In genomic region chr11:111574373-111575230, GRCh38 we compare ENCODE assay signal across 9 cellular contexts. TPM values are rescaled to one million over a fixed set of nuclear protein-coding genes. Genes with fewer than 3 reads are reported as not detected.
DNase-seq lines count a peak whose midpoint lies in the region; ATAC-seq, FAIRE-seq and TF ChIP-seq lines count a peak whose summit lies in the region.
"Had no signal": no experiment of that assay in that cellular context is flagged by ENCODE, and none has a peak within 500 bp of the region (broad histone marks: within the 10 kb centered on the region; RNA-seq: fewer than 3 reads in every experiment).

No MANE protein-coding gene starts in this region.

- H3K4me3 Mint-ChIP-seq in activated B cell treated with CpG ODN at 0.5 μM for 24 hours, result peak overlapping the region; percentile 33
- H3K4me3 Mint-ChIP-seq in activated T-helper 1 cell treated with anti-CD3 and anti-CD28 coated beads, Interleukin-12 subunit alpha, Interleukin-12 subunit beta, Interleukin-2, Interleukin-4 antibody, amounts not matched to agents 30 ng/mL and 10 ng/mL and 1 ng/mL, durations not matched to agents 14 hours and 24 hours and 36 hours, result no peak overlapping the region

- no peaks in the 10 kb centered on the region for H4K20me1 ChIP-seq in BLaER1 treated with 17β-estradiol and CSF1 and Interleukin-3, amounts not matched to agents 10 nM and 100 nM

- H3K23ac ChIP-seq in mesenchymal stem cell (ENCODE audit: low read length in 2 of 2), result no peak overlapping the region

- H3K36me3 ChIP-seq in BLaER1 treated with 17β-estradiol and CSF1 and Interleukin-3, amounts not matched to agents 10 nM and 100 nM, result no peaks in the 10 kb centered on the region
- no peaks in the 10 kb centered on the region for H3K36me3 ChIP-seq in mesenchymal stem cell (ENCODE audit: control insufficient read depth in 1 of 2, insufficient read depth in 2 of 2, low read depth in 1 of 2, low read length in 2 of 2)

- no peak overlapping the region for H3K4ac ChIP-seq in mesenchymal stem cell (ENCODE audit: low read depth in 1 of 2, low read length in 2 of 2)

- CTCF ChIA-PET in activated B cell treated with CpG ODN at 0.5 μM for 24 hours (lab: Charles Lee), result no interaction called here

- no peak overlapping the region for H2BK120ac ChIP-seq in mesenchymal stem cell (ENCODE audit: low read depth, low read length)

- no peak overlapping the region for H4K91ac ChIP-seq in mesenchymal stem cell (ENCODE audit: low read length)

- POLR2A ChIA-PET in activated B cell treated with CpG ODN at 0.5 μM for 24 hours (lab: Charles Lee), result no interaction called here

- no peak overlapping the region for H3K18ac ChIP-seq in mesenchymal stem cell (ENCODE audit: low read depth in 1 of 2, low read length in 2 of 2)

- H2AFZ ChIP-seq in mesenchymal stem cell (ENCODE audit: low read depth, low read length), result no peak overlapping the region

- no peak overlapping the region for H2BK5ac ChIP-seq in mesenchymal stem cell (ENCODE audit: low read depth, low read length, poor library complexity, severe bottlenecking)

- peak overlapping the region in 2 of 11 experiments; percentile 14 to 25; a peak in 2 of 22 replicates for H3K27ac ChIP-seq in BLaER1 treated with 17β-estradiol and CSF1 and Interleukin-3, amounts not matched to agents 10 nM and 100 nM
- no peak overlapping the region for H3K27ac ChIP-seq in mesenchymal stem cell (ENCODE audit: low read length, poor library complexity, severe bottlenecking)

- H3K27ac Mint-ChIP-seq in activated B cell treated with CpG ODN at 0.5 μM for 24 hours, result no peak overlapping the region
- no peak overlapping the region for H3K27ac Mint-ChIP-seq in activated T-helper 1 cell treated with anti-CD3 and anti-CD28 coated beads, Interleukin-12 subunit alpha, Interleukin-12 subunit beta, Interleukin-2, Interleukin-4 antibody, amounts not matched to agents 30 ng/mL and 10 ng/mL and 1 ng/mL, durations not matched to agents 14 hours and 24 hours and 36 hours

- peaks cover 4 to 17% (median 13%) of the 10 kb centered on the region in 10 experiments; a peak in 12 of 20 replicates for H3K4me1 ChIP-seq in BLaER1 treated with 17β-estradiol and CSF1 and Interleukin-3, amounts not matched to agents 10 nM and 100 nM
- H3K4me1 ChIP-seq in mesenchymal stem cell (ENCODE audit: control insufficient read depth, insufficient read depth, low read depth, low read length), result peaks cover 8% of the 10 kb centered on the region

- intact Hi-C loops in activated B cell treated with CpG ODN at 0.5 μM for 24 hours (cut with micrococcal nuclease), result no loop called here
- intact Hi-C loops in activated T-helper 1 cell treated with anti-CD3 and anti-CD28 coated beads, Interleukin-12 subunit alpha, Interleukin-12 subunit beta, Interleukin-2, Interleukin-4 antibody, amounts not matched to agents 30 ng/mL and 10 ng/mL and 1 ng/mL, durations not matched to agents 14 hours and 24 hours and 36 hours (cut with micrococcal nuclease), result no loop called here

- no peaks in the 10 kb centered on the region for H3K27me3 ChIP-seq in BLaER1 treated with 17β-estradiol and CSF1 and Interleukin-3, amounts not matched to agents 10 nM and 100 nM
- H3K27me3 ChIP-seq in mesenchymal stem cell (ENCODE audit: control insufficient read depth in 1 of 2, insufficient read depth in 1 of 2, low read length in 2 of 2), result no peaks in the 10 kb centered on the region

- DNase-seq in activated B cell treated with CpG ODN at 0.5 μM for 24 hours (no peak), mesenchymal stem cell (peak; percentile 18), GM19239 (ENCODE audit: insufficient read length, low spot score) (no peak), hepatic stellate cell (ENCODE audit: low spot score) (no peak)
- DNase-seq in activated T-helper 1 cell treated with anti-CD3 and anti-CD28 coated beads, Interleukin-12 subunit alpha, Interleukin-12 subunit beta, Interleukin-2, Interleukin-4 antibody, amounts not matched to agents 30 ng/mL and 10 ng/mL and 1 ng/mL, durations not matched to agents 14 hours and 24 hours and 36 hours (ENCODE audit: low spot score), result no peak
- DNase-seq: SHP77 treated with DMSO at 0.1 percent for 48 hours had no signal

- H3K9me3 Mint-ChIP-seq in activated B cell treated with CpG ODN at 0.5 μM for 24 hours, result no peaks in the 10 kb centered on the region
- no peaks in the 10 kb centered on the region for H3K9me3 Mint-ChIP-seq in activated T-helper 1 cell treated with anti-CD3 and anti-CD28 coated beads, Interleukin-12 subunit alpha, Interleukin-12 subunit beta, Interleukin-2, Interleukin-4 antibody, amounts not matched to agents 30 ng/mL and 10 ng/mL and 1 ng/mL, durations not matched to agents 14 hours and 24 hours and 36 hours

- H2BK15ac ChIP-seq in mesenchymal stem cell (ENCODE audit: low read depth, poor library complexity, severe bottlenecking), result no peak overlapping the region

- ATAC-seq in GM19395 (IDR thresholded peaks at IDR 0.05; ENCODE audit: unreplicated experiment) (peak; percentile 69), activated B cell treated with CpG ODN at 0.5 μM for 24 hours (ENCODE audit: low read depth) (no peak), GM18873 (IDR thresholded peaks at IDR 0.05; ENCODE audit: low FRiP score, unreplicated experiment) (no peak)

- H3K4me2 ChIP-seq in BLaER1 treated with 17β-estradiol and CSF1 and Interleukin-3, amounts not matched to agents 10 nM and 100 nM, result peak overlapping the region; percentile 16 to 68 (median 63); a peak in 21 of 22 replicates
- H3K4me2 ChIP-seq in mesenchymal stem cell (ENCODE audit: low read length, poor library complexity, severe bottlenecking), result no peak overlapping the region

- no peak overlapping the region for H4K8ac ChIP-seq in mesenchymal stem cell (ENCODE audit: low read length)

- no peak overlapping the region for H2BK12ac ChIP-seq in mesenchymal stem cell (ENCODE audit: low read length in 2 of 2)

- peak overlapping the region in 5 of 11 experiments; percentile 13 to 45 (median 27); a peak in 6 of 22 replicates for H3K9ac ChIP-seq in BLaER1 treated with 17β-estradiol and CSF1 and Interleukin-3, amounts not matched to agents 10 nM and 100 nM
- peak overlapping the region; percentile 74 for H3K9ac ChIP-seq in mesenchymal stem cell (ENCODE audit: low read length)

- H3K36me3 Mint-ChIP-seq in activated B cell treated with CpG ODN at 0.5 μM for 24 hours (ENCODE audit: low read depth), result no peaks in the 10 kb centered on the region
- no peaks in the 10 kb centered on the region for H3K36me3 Mint-ChIP-seq in activated T-helper 1 cell treated with anti-CD3 and anti-CD28 coated beads, Interleukin-12 subunit alpha, Interleukin-12 subunit beta, Interleukin-2, Interleukin-4 antibody, amounts not matched to agents 30 ng/mL and 10 ng/mL and 1 ng/mL, durations not matched to agents 14 hours and 24 hours and 36 hours (ENCODE audit: low read depth)

- H2AK5ac ChIP-seq in mesenchymal stem cell (ENCODE audit: low read length, severe bottlenecking), result no peak overlapping the region

- peak overlapping the region in 5 of 10 experiments; percentile 6 to 24 (median 17); a peak in 4 of 20 replicates for H3K4me3 ChIP-seq in BLaER1 treated with 17β-estradiol and CSF1 and Interleukin-3, amounts not matched to agents 10 nM and 100 nM
- peak overlapping the region in 1 of 2 experiments; percentile 63 for H3K4me3 ChIP-seq in mesenchymal stem cell (ENCODE audit: insufficient read depth in 1 of 2, low read depth in 1 of 2, low read length in 2 of 2)

- H3K14ac ChIP-seq in mesenchymal stem cell (ENCODE audit: low read length in 2 of 2), result no peak overlapping the region

- H3K4me1 Mint-ChIP-seq in activated B cell treated with CpG ODN at 0.5 μM for 24 hours, result peaks cover 2% of the 10 kb centered on the region
- H3K4me1 Mint-ChIP-seq in activated T-helper 1 cell treated with anti-CD3 and anti-CD28 coated beads, Interleukin-12 subunit alpha, Interleukin-12 subunit beta, Interleukin-2, Interleukin-4 antibody, amounts not matched to agents 30 ng/mL and 10 ng/mL and 1 ng/mL, durations not matched to agents 14 hours and 24 hours and 36 hours (ENCODE audit: low read depth), result no peaks in the 10 kb centered on the region

- peaks cover 7% of the 10 kb centered on the region for H3K27me3 Mint-ChIP-seq in activated B cell treated with CpG ODN at 0.5 μM for 24 hours
- H3K27me3 Mint-ChIP-seq in activated T-helper 1 cell treated with anti-CD3 and anti-CD28 coated beads, Interleukin-12 subunit alpha, Interleukin-12 subunit beta, Interleukin-2, Interleukin-4 antibody, amounts not matched to agents 30 ng/mL and 10 ng/mL and 1 ng/mL, durations not matched to agents 14 hours and 24 hours and 36 hours (ENCODE audit: insufficient read depth), result peaks cover 4% of the 10 kb centered on the region

- H3K9me3 ChIP-seq in BLaER1 treated with 17β-estradiol and CSF1 and Interleukin-3, amounts not matched to agents 10 nM and 100 nM (replicated peaks in 1 of 11), result no peaks in the 10 kb centered on the region
- no peaks in the 10 kb centered on the region for H3K9me3 ChIP-seq in mesenchymal stem cell (ENCODE audit: control insufficient read depth, low read length)

- 85% methylated on average over 5 of the region's 7 CpGs for WGBS in mesenchymal stem cell

- TF ChIP-seq CTCF in activated B cell treated with CpG ODN at 0.5 μM for 24 hours (IDR thresholded peaks at IDR 0.05), result no peak

- no peak for FAIRE-seq in GM19239 (lab: Jason Lieb, UNC)

- no peaks in the 10 kb centered on the region for H3K79me1 ChIP-seq in mesenchymal stem cell (replicated peaks; ENCODE audit: low read length, poor library complexity, severe bottlenecking)

RNA-seq across cellular contexts. Expression of gene SIK2, which starts 27.6 kb away (rescaled TPM):
- total RNA-seq in activated B cell treated with CpG ODN at 0.5 μM for 24 hours, result 10.0 and 10.2 TPM in 2 replicates
- 8.1 TPM for polyA plus RNA-seq in mesenchymal stem cell (2013, experiment 1 of 2)
- polyA plus RNA-seq in mesenchymal stem cell (2013, experiment 2 of 2), result 8.1 TPM
- total RNA-seq in activated T-helper 1 cell treated with anti-CD3 and anti-CD28 coated beads, Interleukin-12 subunit alpha, Interleukin-12 subunit beta, Interleukin-2, Interleukin-4 antibody, amounts not matched to agents 30 ng/mL and 10 ng/mL and 1 ng/mL, durations not matched to agents 14 hours and 24 hours and 36 hours, result 8.4 and 10.0 TPM in 2 replicates

RNA-seq across cellular contexts. Expression of gene LAYN, which starts 34.1 kb away (rescaled TPM):
- total RNA-seq in activated B cell treated with CpG ODN at 0.5 μM for 24 hours, result not detected in 2 replicates
- 41.2 TPM for polyA plus RNA-seq in mesenchymal stem cell (2013, experiment 1 of 2)
- polyA plus RNA-seq in mesenchymal stem cell (2013, experiment 2 of 2), result 40.6 TPM
- total RNA-seq in activated T-helper 1 cell treated with anti-CD3 and anti-CD28 coated beads, Interleukin-12 subunit alpha, Interleukin-12 subunit beta, Interleukin-2, Interleukin-4 antibody, amounts not matched to agents 30 ng/mL and 10 ng/mL and 1 ng/mL, durations not matched to agents 14 hours and 24 hours and 36 hours, result 7.5 and 8.0 TPM in 2 replicates
